ENCODE assay signal across 11 cellular contexts in the genomic region with DNA sequence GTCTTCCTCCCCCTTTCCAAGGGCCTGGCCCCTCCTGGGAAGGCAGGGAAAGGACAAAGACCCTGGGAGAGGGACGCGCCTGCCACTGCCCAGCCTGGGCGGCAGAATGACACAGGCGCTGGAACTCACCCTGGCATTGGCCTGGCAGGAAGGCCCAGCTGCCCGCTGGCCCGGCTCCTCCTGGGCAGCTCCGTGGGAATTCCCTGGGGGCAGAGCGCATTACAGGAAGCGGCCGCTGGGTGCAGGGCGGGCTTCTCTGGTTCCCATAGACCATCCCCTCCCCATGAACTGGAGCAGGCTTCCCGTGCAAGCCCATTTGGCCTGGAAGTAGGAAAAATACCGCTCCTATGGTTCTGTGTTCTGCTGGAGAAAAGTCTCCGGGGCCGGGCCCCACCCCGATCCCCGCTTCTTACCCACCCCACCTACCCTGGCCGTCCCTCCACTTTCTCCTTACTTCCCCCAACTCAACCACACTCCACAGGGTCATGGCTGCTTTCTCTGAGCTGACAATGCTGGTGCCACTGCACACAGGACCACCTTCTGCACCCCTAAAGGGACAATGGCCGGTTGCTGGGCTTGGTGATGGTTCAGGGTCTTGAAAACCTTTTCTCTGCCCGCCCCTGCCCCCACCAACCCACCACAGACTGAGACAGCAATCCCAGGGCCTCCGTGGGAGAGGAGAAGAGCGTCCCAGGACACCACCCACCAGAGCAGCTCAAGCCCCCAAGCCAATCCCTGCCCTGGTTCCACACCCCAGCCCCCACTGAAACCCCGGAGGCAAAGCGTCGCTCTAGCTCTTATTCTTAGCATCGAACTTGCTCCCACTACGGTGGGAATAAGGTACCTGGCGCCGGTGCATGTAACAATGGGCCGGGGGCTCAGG. TPM values are rescaled to one million over a fixed set of nuclear protein-coding genes. Genes with fewer than 3 reads are reported as not detected.
A peak's percentile ranks its signal among the peaks of the same experiment; 100 is the strongest.
DNase-seq lines count a peak whose midpoint lies in the region; ATAC-seq and TF ChIP-seq lines count a peak whose summit lies in the region.
"Had no signal": no experiment of that assay in that cellular context is flagged by ENCODE, and none has a peak within 500 bp of the region (broad histone marks: within the 10 kb centered on the region; RNA-seq: fewer than 3 reads in every experiment).

No MANE protein-coding gene starts in this region.

- no peak for TF ChIP-seq CTCF in WTC11 (IDR thresholded peaks at IDR 0.05)

- H3K9me3 ChIP-seq in BLaER1 = no peaks in the 10 kb centered on the region

- in situ Hi-C loops in KBM-7 (cut with MboI; ENCODE audit: low pct_unique_long_range_greater_than_20kb, low sequenced_read_pairs) = no loop called here

- H3K4me2 ChIP-seq in BLaER1 = peak overlapping the region; percentile 93

- peak overlapping the region; percentile 78 for H3K27ac ChIP-seq in BLaER1

- intact Hi-C loops in Right ventricle myocardium superior (cut with DNase I) (no loop called here), posterior vena cava (cut with DNase I) (no loop called here)
- intact Hi-C loops in activated T-helper 2 cell treated with anti-CD3 and anti-CD28 coated beads, Interferon-gamma antibody, Interleukin-2, Interleukin-4, amounts not matched to agents 10 μg/mL and 5 μg/mL and 100 μg/mL, durations not matched to agents 14 hours and 24 hours and 36 hours (cut with micrococcal nuclease) = no loop called here

- H3K4me1 ChIP-seq in BLaER1 = peaks cover 48% of the 10 kb centered on the region

- peak overlapping the region; percentile 48 for H3K9ac ChIP-seq in BLaER1

- H3K27me3 ChIP-seq in BLaER1 = no peaks in the 10 kb centered on the region

- H3K27me3 Mint-ChIP-seq in WTC11 (ENCODE audit: low read depth) = no peaks in the 10 kb centered on the region; the same call in 1 of the 2 replicates
- H3K27me3 Mint-ChIP-seq in activated T-helper 2 cell treated with anti-CD3 and anti-CD28 coated beads, Interferon-gamma antibody, Interleukin-2, Interleukin-4, amounts not matched to agents 10 μg/mL and 5 μg/mL and 100 μg/mL, durations not matched to agents 14 hours and 24 hours and 36 hours (ENCODE audit: low read depth) = peaks cover 15% of the 10 kb centered on the region

- no peaks in the 10 kb centered on the region for H3K36me3 ChIP-seq in BLaER1

- 0 out of 2 replicates have a peak overlapping the region, but pooled peaks have one; percentile 22 for H3K4me3 ChIP-seq in BLaER1

- ATAC-seq in WTC11 (peak; percentile 77), Right ventricle myocardium superior (ENCODE audit: poor library complexity) (peak; percentile 62), GM19467 (IDR thresholded peaks at IDR 0.05; ENCODE audit: unreplicated experiment) (no peak)
- ATAC-seq: CD8-positive, alpha-beta T cell had no signal

- POLR2A ChIA-PET in WTC11 (lab: Charles Lee) = interaction anchor here (0.6 kb wide), 1 partner anchor 702 kb away, joined by 3 read pairs; no protein-coding TSS in a partner anchor

- H3K4me1 Mint-ChIP-seq in WTC11 = peaks cover 17% of the 10 kb centered on the region
- H3K4me1 Mint-ChIP-seq in activated T-helper 2 cell treated with anti-CD3 and anti-CD28 coated beads, Interferon-gamma antibody, Interleukin-2, Interleukin-4, amounts not matched to agents 10 μg/mL and 5 μg/mL and 100 μg/mL, durations not matched to agents 14 hours and 24 hours and 36 hours (ENCODE audit: low read depth) = no peaks in the 10 kb centered on the region

- H3K4me3 Mint-ChIP-seq in WTC11 = no peak overlapping the region
- H3K4me3 Mint-ChIP-seq in activated T-helper 2 cell treated with anti-CD3 and anti-CD28 coated beads, Interferon-gamma antibody, Interleukin-2, Interleukin-4, amounts not matched to agents 10 μg/mL and 5 μg/mL and 100 μg/mL, durations not matched to agents 14 hours and 24 hours and 36 hours (ENCODE audit: low read depth) = no peak overlapping the region
- H3K4me3 Mint-ChIP-seq: CD8-positive, alpha-beta T cell had no signal

- H3K36me3 Mint-ChIP-seq in WTC11 = no peaks in the 10 kb centered on the region
- H3K36me3 Mint-ChIP-seq in activated T-helper 2 cell treated with anti-CD3 and anti-CD28 coated beads, Interferon-gamma antibody, Interleukin-2, Interleukin-4, amounts not matched to agents 10 μg/mL and 5 μg/mL and 100 μg/mL, durations not matched to agents 14 hours and 24 hours and 36 hours (ENCODE audit: low read depth) = no peaks in the 10 kb centered on the region
- H3K36me3 Mint-ChIP-seq: CD8-positive, alpha-beta T cell had no signal

- DNase-seq in WTC11 (ENCODE audit: low spot score) = no peak
- peak; percentile 66 for DNase-seq in Right ventricle myocardium superior
- peak; percentile 62 for DNase-seq in posterior vena cava (ENCODE audit: low spot score)
- DNase-seq in KBM-7 = no peak
- DNase-seq in activated T-helper 2 cell treated with anti-CD3 and anti-CD28 coated beads, Interferon-gamma antibody, Interleukin-2, Interleukin-4, amounts not matched to agents 10 μg/mL and 5 μg/mL and 100 μg/mL, durations not matched to agents 14 hours and 24 hours and 36 hours (ENCODE audit: low spot score) = no peak
- DNase-seq in activated CD4-positive, alpha-beta T cell treated with anti-CD3 and anti-CD28 coated beads for 4 hours = no peak
- DNase-seq: CD8-positive, alpha-beta T cell; NCI-H510A treated with DMSO at 0.1 percent for 48 hours had no signal

- H3K9me3 Mint-ChIP-seq in WTC11 = no peaks in the 10 kb centered on the region
- no peaks in the 10 kb centered on the region for H3K9me3 Mint-ChIP-seq in activated T-helper 2 cell treated with anti-CD3 and anti-CD28 coated beads, Interferon-gamma antibody, Interleukin-2, Interleukin-4, amounts not matched to agents 10 μg/mL and 5 μg/mL and 100 μg/mL, durations not matched to agents 14 hours and 24 hours and 36 hours
- H3K9me3 Mint-ChIP-seq: CD8-positive, alpha-beta T cell had no signal

- no peaks in the 10 kb centered on the region for H4K20me1 ChIP-seq in BLaER1

- no peak overlapping the region for H3K27ac Mint-ChIP-seq in WTC11
- no peak overlapping the region for H3K27ac Mint-ChIP-seq in activated T-helper 2 cell treated with anti-CD3 and anti-CD28 coated beads, Interferon-gamma antibody, Interleukin-2, Interleukin-4, amounts not matched to agents 10 μg/mL and 5 μg/mL and 100 μg/mL, durations not matched to agents 14 hours and 24 hours and 36 hours
- H3K27ac Mint-ChIP-seq: CD8-positive, alpha-beta T cell had no signal

- CTCF ChIA-PET in WTC11 (lab: Charles Lee) = interaction anchor here (0.7 to 1.2 kb wide), 3 partner anchors 18 to 197 kb away, joined by 3 to 6 read pairs (median 3); no protein-coding TSS in a partner anchor

TF ChIP-seq in WTC11, 78 proteins besides CTCF, POLR2A, EP300 and RAD21 (continues in another document):
- TF ChIP-seq ZNF263 (CRISPR knock-in tag; IDR thresholded peaks at IDR 0.05; ENCODE audit: low read depth) (no peak), TEAD4 (CRISPR knock-in tag; IDR thresholded peaks at IDR 0.05) (no peak), FOXP1 (CRISPR knock-in tag; IDR thresholded peaks at IDR 0.05; ENCODE audit: borderline replicate concordance) (no peak), GRHL2 (CRISPR knock-in tag; IDR thresholded peaks at IDR 0.05; ENCODE audit: insufficient replicate concordance, severe bottlenecking) (no peak), ZNF317 (CRISPR knock-in tag; IDR thresholded peaks at IDR 0.05; ENCODE audit: borderline replicate concordance, low read depth) (no peak), GABPB1 (CRISPR knock-in tag; IDR thresholded peaks at IDR 0.05) (no peak), ARID4B (CRISPR knock-in tag; IDR thresholded peaks at IDR 0.05; ENCODE audit: borderline replicate concordance) (no peak)
- TF ChIP-seq, protein P1, sequence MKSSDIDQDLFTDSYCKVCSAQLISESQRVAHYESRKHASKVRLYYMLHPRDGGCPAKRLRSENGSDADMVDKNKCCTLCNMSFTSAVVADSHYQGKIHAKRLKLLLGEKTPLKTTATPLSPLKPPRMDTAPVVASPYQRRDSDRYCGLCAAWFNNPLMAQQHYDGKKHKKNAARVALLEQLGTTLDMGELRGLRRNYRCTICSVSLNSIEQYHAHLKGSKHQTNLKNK (CRISPR knock-in tag; IDR thresholded peaks at IDR 0.05) = no peak

RNA-seq across cellular contexts. Expression of gene LINC01488, which starts 58.9 kb away (rescaled TPM):
- total RNA-seq in WTC11 (2021) = not detected in 3 replicates
- total RNA-seq in Right ventricle myocardium superior = 0.22 TPM
- total RNA-seq in posterior vena cava = not detected
- not detected in 2 replicates for total RNA-seq in activated T-helper 2 cell treated with anti-CD3 and anti-CD28 coated beads, Interferon-gamma antibody, Interleukin-2, Interleukin-4, amounts not matched to agents 10 μg/mL and 5 μg/mL and 100 μg/mL, durations not matched to agents 14 hours and 24 hours and 36 hours
- total RNA-seq: CD8-positive, alpha-beta T cell; left colon had no signal

Comparison
In these comparisons a context has a peak if more than half of its experiments do, and no peak if none do; other contexts are left out.
1. DNase-seq: peak in Right ventricle myocardium superior (single experiment) and posterior vena cava (single experiment); none in WTC11 (single experiment), KBM-7 (single experiment), activated T-helper 2 cell treated with anti-CD3 and anti-CD28 coated beads, Interferon-gamma antibody, Interleukin-2, Interleukin-4, amounts not matched to agents 10 μg/mL and 5 μg/mL and 100 μg/mL, durations not matched to agents 14 hours and 24 hours and 36 hours (single experiment) and activated CD4-positive, alpha-beta T cell treated with anti-CD3 and anti-CD28 coated beads for 4 hours (0 of 2).